8 cellular contexts compared by ENCODE assay signal in genomic region chr1:44405804-44406743, GRCh38. TPM values are rescaled to one million over a fixed set of nuclear protein-coding genes. Genes with fewer than 3 reads are reported as not detected.
A peak's percentile ranks its signal among the peaks of the same experiment; 100 is the strongest.
DNase-seq lines count a peak whose midpoint lies in the region; ATAC-seq and TF ChIP-seq lines count a peak whose summit lies in the region.

No MANE protein-coding gene starts in this region.

- no peak for TF ChIP-seq POLR2A in lower leg skin (IDR thresholded peaks at IDR 0.05)

- H3K27me3 Mint-ChIP-seq in MCF 10A (ENCODE audit: insufficient read depth, unreplicated experiment), result no peaks in the 10 kb centered on the region

- H3K27me3 ChIP-seq in NT2/D1 (ENCODE audit: insufficient read depth, insufficient read length) (peaks cover 72% of the 10 kb centered on the region), subcutaneous abdominal adipose tissue (ENCODE audit: control insufficient read depth in 5 of 5, insufficient read depth in 4 of 5, low read length in 5 of 5) (peaks cover 36 to 74% (median 59%) of the 10 kb centered on the region in 5 donors)

- POLR2A ChIA-PET in MCF 10A (lab: Yijun Ruan, JAX), result no interaction called here

- no TSS peak for BruUV-seq in MCF 10A (replicated peaks; lab: Mats Ljungman, UMichigan)

- H3K36me3 Mint-ChIP-seq in MCF 10A (ENCODE audit: insufficient read depth, unreplicated experiment), result no peaks in the 10 kb centered on the region

- no peak for ATAC-seq in HG02642 (IDR thresholded peaks at IDR 0.05; ENCODE audit: poor library complexity, unreplicated experiment)

- H3K27ac ChIP-seq in subcutaneous abdominal adipose tissue (ENCODE audit: low read depth, low read length), result peak overlapping the region; percentile 41

- TF ChIP-seq CTCF in GM12875 (IDR thresholded peaks at IDR 0.05; ENCODE audit: borderline replicate concordance, insufficient read depth, low read depth, low read length), result no peak
- no peak for TF ChIP-seq CTCF in MCF 10A (IDR thresholded peaks at IDR 0.05; ENCODE audit: unreplicated experiment)
- no peak for TF ChIP-seq CTCF in lower leg skin (IDR thresholded peaks at IDR 0.05)

- CTCF ChIA-PET in MCF 10A (lab: Yijun Ruan, JAX), result no interaction called here

- H3K27ac Mint-ChIP-seq in MCF 10A (ENCODE audit: low read depth, unreplicated experiment), result no peak overlapping the region

- DNase-seq in NT2/D1 (ENCODE audit: low read depth, low spot score), result no peak
- DNase-seq in MCF 10A (ENCODE audit: unreplicated experiment), result peak; percentile 32
- no peak for DNase-seq in lower leg skin (ENCODE audit: low spot score in 2 of 2)
- DNase-seq in GM03348 (ENCODE audit: low spot score), result no peak
- DNase-seq in A172 (ENCODE audit: low spot score), result no peak

- H3K4me1 ChIP-seq in NT2/D1 (ENCODE audit: insufficient read depth, insufficient read length) (no peaks in the 10 kb centered on the region), subcutaneous abdominal adipose tissue (ENCODE audit: control insufficient read depth in 5 of 5, insufficient read depth in 5 of 5, low read length in 5 of 5) (peaks cover 2 to 44% (median 39%) of the 10 kb centered on the region in 5 donors)

- H3K9me3 ChIP-seq in NT2/D1 (ENCODE audit: insufficient read depth, low read length) (no peaks in the 10 kb centered on the region), subcutaneous abdominal adipose tissue (ENCODE audit: control insufficient read depth in 5 of 5, low read length in 5 of 5) (no peaks in the 10 kb centered on the region)

- WGBS in lower leg skin, 2 donors, result 1% methylated on average over 60 to 64 of the region's 67 CpGs

- no peaks in the 10 kb centered on the region for H3K36me3 ChIP-seq in NT2/D1 (ENCODE audit: insufficient read depth, insufficient read length, low read length)
- no peaks in the 10 kb centered on the region for H3K36me3 ChIP-seq in subcutaneous abdominal adipose tissue (ENCODE audit: control insufficient read depth in 5 of 5, insufficient read depth in 5 of 5, low read length in 5 of 5)

- H3K9ac ChIP-seq in NT2/D1 (ENCODE audit: insufficient read length, low read depth), result peak overlapping the region; percentile 79
- H3K9ac ChIP-seq in subcutaneous abdominal adipose tissue (ENCODE audit: low read length in 5 of 5), result peak overlapping the region in 2 of 5 donors; percentile 20 to 55

- H3K4me3 ChIP-seq in GM12875 (ENCODE audit: low read depth, low read length) (peak overlapping the region; percentile 33), NT2/D1 (ENCODE audit: insufficient read length, low read depth) (peak overlapping the region; percentile 53), lower leg skin (ENCODE audit: low read depth, poor library complexity, severe bottlenecking) (peak overlapping the region; percentile 17), subcutaneous abdominal adipose tissue (ENCODE audit: low read depth in 1 of 5, low read length in 5 of 5) (peak overlapping the region; percentile 36 to 73 (median 69))

- no peaks in the 10 kb centered on the region for H3K9me3 Mint-ChIP-seq in MCF 10A (ENCODE audit: unreplicated experiment)

- intact Hi-C loops in MCF 10A (cut with micrococcal nuclease), result loop anchor here (1.0 kb wide), 1 partner anchor 189 kb away; no protein-coding TSS in a partner anchor
- intact Hi-C loops in lower leg skin (cut with DNase I; ENCODE audit: low total_unique reads), result no loop called here

- no peaks in the 10 kb centered on the region for H3K4me1 Mint-ChIP-seq in MCF 10A (ENCODE audit: insufficient read depth, unreplicated experiment)

- H3K4me3 Mint-ChIP-seq in MCF 10A (ENCODE audit: unreplicated experiment), result peak overlapping the region; percentile 79

RNA-seq across cellular contexts. Expression of gene RNF220, which starts 1.0 kb away (rescaled TPM):
- total RNA-seq in MCF 10A (2022), result 65.4 and 67.1 TPM in 2 replicates
- total RNA-seq in lower leg skin, result 100 to 1,000 TPM; 116 to 140 (median 123) TPM
- 57.4 and 65.2 TPM in 2 replicates for total RNA-seq in A172 (2014; rRNA removed; shearing (Covaris generic))

RNA-seq across cellular contexts. Expression of gene ERI3, which starts 51.0 kb away (rescaled TPM):
- 70.5 and 83.4 TPM in 2 replicates for total RNA-seq in MCF 10A (2022)
- total RNA-seq in lower leg skin, result 10 to 100 TPM; 28.3 to 43.3 (median 40.4) TPM
- 48.0 and 64.7 TPM in 2 replicates for total RNA-seq in A172 (2014; rRNA removed; shearing (Covaris generic))

Comparison
In these comparisons a context has a peak if more than half of its experiments do, and no peak if none do; other contexts are left out.
1. H3K4me3 ChIP-seq: peak in every context shown above with its lines; median percentile 69 in subcutaneous abdominal adipose tissue; 53 in NT2/D1; 33 in GM12875; 17 in lower leg skin.